1 cellular context compared by ENCODE assay signal in the genomic region with DNA sequence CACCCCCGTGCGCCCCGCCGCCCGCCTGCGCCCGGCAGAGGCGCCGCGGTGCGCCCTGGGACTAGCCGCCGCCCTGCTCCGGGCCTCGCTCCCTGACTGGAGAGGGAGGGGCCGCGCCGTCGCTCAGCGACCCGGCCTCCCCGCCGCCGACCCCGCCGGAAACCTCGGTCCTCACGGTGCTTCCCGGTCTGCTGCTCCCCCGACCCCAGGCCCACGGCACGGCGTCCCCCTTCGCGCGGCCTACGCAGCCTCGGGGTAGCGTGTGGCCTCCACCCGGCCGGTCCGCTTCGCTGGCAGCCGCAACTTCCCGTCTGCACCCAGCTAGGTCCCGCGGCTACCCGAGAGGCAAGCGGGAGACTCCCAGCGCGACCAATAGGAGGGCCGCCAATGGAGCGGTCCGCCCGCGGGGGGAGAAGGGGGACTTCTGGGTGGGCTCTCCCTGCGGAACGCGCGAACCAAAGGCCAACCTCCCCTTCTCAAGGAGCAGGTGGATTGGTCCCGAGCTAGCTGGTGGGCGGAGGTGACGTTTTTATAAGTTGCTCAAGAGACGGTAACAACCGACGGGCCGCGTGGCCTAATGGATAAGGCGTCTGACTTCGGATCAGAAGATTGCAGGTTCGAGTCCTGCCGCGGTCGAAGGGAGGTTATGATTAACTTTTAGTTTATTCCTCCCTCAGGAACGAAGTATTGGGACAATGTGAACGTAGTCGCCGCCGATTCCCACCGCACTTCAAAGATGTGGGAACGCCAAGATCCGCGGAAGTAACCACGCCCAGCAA.
TF ChIP-seq lines count a peak whose summit lies in the region.

A gene (minus strand): TSS at position 315 of the 779 bp plus-strand sequence. CDS start 1,070 bp downstream, outside the sequence.

TF ChIP-seq in HepG2, 621 proteins besides CTCF, POLR2A, EP300 and RAD21 (continued from another document and continues in another):
- TF ChIP-seq, protein P1, sequence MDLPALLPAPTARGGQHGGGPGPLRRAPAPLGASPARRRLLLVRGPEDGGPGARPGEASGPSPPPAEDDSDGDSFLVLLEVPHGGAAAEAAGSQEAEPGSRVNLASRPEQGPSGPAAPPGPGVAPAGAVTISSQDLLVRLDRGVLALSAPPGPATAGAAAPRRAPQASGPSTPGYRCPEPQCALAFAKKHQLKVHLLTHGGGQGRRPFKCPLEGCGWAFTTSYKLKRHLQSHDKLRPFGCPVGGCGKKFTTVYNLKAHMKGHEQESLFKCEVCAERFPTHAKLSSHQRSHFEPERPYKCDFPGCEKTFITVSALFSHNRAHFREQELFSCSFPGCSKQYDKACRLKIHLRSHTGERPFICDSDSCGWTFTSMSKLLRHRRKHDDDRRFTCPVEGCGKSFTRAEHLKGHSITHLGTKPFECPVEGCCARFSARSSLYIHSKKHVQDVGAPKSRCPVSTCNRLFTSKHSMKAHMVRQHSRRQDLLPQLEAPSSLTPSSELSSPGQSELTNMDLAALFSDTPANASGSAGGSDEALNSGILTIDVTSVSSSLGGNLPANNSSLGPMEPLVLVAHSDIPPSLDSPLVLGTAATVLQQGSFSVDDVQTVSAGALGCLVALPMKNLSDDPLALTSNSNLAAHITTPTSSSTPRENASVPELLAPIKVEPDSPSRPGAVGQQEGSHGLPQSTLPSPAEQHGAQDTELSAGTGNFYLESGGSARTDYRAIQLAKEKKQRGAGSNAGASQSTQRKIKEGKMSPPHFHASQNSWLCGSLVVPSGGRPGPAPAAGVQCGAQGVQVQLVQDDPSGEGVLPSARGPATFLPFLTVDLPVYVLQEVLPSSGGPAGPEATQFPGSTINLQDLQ (CRISPR knock-in tag; IDR thresholded peaks at IDR 0.05): no peak; the same call in 1 of the 2 replicates
- TF ChIP-seq, protein P2, sequence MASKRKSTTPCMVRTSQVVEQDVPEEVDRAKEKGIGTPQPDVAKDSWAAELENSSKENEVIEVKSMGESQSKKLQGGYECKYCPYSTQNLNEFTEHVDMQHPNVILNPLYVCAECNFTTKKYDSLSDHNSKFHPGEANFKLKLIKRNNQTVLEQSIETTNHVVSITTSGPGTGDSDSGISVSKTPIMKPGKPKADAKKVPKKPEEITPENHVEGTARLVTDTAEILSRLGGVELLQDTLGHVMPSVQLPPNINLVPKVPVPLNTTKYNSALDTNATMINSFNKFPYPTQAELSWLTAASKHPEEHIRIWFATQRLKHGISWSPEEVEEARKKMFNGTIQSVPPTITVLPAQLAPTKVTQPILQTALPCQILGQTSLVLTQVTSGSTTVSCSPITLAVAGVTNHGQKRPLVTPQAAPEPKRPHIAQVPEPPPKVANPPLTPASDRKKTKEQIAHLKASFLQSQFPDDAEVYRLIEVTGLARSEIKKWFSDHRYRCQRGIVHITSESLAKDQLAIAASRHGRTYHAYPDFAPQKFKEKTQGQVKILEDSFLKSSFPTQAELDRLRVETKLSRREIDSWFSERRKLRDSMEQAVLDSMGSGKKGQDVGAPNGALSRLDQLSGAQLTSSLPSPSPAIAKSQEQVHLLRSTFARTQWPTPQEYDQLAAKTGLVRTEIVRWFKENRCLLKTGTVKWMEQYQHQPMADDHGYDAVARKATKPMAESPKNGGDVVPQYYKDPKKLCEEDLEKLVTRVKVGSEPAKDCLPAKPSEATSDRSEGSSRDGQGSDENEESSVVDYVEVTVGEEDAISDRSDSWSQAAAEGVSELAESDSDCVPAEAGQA (IDR thresholded peaks at IDR 0.05; ENCODE audit: low read depth): 0 out of 2 replicates have a peak, but pooled peaks have one; percentile 43
- TF ChIP-seq, protein P2 (CRISPR knock-in tag; IDR thresholded peaks at IDR 0.05; ENCODE audit: borderline replicate concordance): no peak; the same call in 1 of the 2 replicates
- TF ChIP-seq, protein P3, sequence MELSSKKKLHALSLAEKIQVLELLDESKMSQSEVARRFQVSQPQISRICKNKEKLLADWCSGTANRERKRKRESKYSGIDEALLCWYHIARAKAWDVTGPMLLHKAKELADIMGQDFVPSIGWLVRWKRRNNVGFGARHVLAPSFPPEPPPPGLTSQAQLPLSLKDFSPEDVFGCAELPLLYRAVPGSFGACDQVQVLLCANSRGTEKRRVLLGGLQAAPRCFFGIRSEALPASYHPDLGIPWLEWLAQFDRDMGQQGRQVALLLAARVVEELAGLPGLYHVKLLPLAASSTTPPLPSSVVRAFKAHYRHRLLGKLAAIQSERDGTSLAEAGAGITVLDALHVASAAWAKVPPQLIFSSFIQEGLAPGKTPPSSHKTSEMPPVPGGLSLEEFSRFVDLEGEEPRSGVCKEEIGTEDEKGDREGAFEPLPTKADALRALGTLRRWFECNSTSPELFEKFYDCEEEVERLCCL (CRISPR knock-in tag; IDR thresholded peaks at IDR 0.05; ENCODE audit: borderline replicate concordance): no peak
- peak; percentile 64; the same call in 1 of the 2 replicates for TF ChIP-seq ZNF317 (CRISPR knock-in tag; IDR thresholded peaks at IDR 0.05)
- TF ChIP-seq CAMTA2 (CRISPR knock-in tag; IDR thresholded peaks at IDR 0.05; ENCODE audit: borderline replicate concordance): peak; percentile 82; the same call in 1 of the 2 replicates
- TF ChIP-seq SUZ12 (IDR thresholded peaks at IDR 0.05; ENCODE audit: low read depth, low read length): no peak
- TF ChIP-seq KDM1A (CRISPR knock-in tag; IDR thresholded peaks at IDR 0.05): peak; percentile 42; the same call in 1 of the 2 replicates
- TF ChIP-seq, protein P4, sequence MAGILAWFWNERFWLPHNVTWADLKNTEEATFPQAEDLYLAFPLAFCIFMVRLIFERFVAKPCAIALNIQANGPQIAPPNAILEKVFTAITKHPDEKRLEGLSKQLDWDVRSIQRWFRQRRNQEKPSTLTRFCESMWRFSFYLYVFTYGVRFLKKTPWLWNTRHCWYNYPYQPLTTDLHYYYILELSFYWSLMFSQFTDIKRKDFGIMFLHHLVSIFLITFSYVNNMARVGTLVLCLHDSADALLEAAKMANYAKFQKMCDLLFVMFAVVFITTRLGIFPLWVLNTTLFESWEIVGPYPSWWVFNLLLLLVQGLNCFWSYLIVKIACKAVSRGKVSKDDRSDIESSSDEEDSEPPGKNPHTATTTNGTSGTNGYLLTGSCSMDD (CRISPR knock-in tag; IDR thresholded peaks at IDR 0.05): 0 out of 2 replicates have a peak, but pooled peaks have one; percentile 56
- TF ChIP-seq, protein P5, sequence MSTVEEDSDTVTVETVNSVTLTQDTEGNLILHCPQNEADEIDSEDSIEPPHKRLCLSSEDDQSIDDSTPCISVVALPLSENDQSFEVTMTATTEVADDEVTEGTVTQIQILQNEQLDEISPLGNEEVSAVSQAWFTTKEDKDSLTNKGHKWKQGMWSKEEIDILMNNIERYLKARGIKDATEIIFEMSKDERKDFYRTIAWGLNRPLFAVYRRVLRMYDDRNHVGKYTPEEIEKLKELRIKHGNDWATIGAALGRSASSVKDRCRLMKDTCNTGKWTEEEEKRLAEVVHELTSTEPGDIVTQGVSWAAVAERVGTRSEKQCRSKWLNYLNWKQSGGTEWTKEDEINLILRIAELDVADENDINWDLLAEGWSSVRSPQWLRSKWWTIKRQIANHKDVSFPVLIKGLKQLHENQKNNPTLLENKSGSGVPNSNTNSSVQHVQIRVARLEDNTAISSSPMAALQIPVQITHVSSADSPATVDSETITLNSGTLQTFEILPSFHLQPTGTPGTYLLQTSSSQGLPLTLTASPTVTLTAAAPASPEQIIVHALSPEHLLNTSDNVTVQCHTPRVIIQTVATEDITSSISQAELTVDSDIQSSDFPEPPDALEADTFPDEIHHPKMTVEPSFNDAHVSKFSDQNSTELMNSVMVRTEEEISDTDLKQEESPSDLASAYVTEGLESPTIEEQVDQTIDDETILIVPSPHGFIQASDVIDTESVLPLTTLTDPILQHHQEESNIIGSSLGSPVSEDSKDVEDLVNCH (CRISPR knock-in tag; IDR thresholded peaks at IDR 0.05): no peak
- TF ChIP-seq, protein P6, sequence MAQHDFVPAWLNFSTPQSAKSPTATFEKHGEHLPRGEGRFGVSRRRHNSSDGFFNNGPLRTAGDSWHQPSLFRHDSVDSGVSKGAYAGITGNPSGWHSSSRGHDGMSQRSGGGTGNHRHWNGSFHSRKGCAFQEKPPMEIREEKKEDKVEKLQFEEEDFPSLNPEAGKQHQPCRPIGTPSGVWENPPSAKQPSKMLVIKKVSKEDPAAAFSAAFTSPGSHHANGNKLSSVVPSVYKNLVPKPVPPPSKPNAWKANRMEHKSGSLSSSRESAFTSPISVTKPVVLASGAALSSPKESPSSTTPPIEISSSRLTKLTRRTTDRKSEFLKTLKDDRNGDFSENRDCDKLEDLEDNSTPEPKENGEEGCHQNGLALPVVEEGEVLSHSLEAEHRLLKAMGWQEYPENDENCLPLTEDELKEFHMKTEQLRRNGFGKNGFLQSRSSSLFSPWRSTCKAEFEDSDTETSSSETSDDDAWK (CRISPR knock-in tag; IDR thresholded peaks at IDR 0.05): no peak
- peak; percentile 87 for TF ChIP-seq BRD4 (CRISPR knock-in tag; IDR thresholded peaks at IDR 0.05)
- peak; percentile 65; the same call in 1 of the 2 replicates for TF ChIP-seq FOXA3 (CRISPR knock-in tag; IDR thresholded peaks at IDR 0.05)
- no peak for TF ChIP-seq LCORL (IDR thresholded peaks at IDR 0.05)
- peak; percentile 48; the same call in 1 of the 2 replicates for TF ChIP-seq LCORL (CRISPR knock-in tag; IDR thresholded peaks at IDR 0.05)
- TF ChIP-seq, protein P7, sequence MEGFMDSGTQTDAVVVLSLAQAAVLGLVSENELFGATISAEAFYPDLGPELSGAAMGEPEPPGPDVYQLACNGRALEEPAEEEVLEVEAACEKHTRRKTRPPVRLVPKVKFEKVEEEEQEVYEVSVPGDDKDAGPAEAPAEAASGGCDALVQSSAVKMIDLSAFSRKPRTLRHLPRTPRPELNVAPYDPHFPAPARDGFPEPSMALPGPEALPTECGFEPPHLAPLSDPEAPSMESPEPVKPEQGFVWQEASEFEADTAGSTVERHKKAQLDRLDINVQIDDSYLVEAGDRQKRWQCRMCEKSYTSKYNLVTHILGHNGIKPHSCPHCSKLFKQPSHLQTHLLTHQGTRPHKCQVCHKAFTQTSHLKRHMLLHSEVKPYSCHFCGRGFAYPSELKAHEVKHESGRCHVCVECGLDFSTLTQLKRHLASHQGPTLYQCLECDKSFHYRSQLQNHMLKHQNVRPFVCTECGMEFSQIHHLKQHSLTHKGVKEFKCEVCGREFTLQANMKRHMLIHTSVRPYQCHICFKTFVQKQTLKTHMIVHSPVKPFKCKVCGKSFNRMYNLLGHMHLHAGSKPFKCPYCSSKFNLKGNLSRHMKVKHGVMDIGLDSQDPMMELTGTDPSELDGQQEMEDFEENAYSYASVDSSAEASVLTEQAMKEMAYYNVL (CRISPR knock-in tag; IDR thresholded peaks at IDR 0.05; ENCODE audit: borderline replicate concordance): peak; percentile 88; the same call in 1 of the 2 replicates
- TF ChIP-seq, protein P8, sequence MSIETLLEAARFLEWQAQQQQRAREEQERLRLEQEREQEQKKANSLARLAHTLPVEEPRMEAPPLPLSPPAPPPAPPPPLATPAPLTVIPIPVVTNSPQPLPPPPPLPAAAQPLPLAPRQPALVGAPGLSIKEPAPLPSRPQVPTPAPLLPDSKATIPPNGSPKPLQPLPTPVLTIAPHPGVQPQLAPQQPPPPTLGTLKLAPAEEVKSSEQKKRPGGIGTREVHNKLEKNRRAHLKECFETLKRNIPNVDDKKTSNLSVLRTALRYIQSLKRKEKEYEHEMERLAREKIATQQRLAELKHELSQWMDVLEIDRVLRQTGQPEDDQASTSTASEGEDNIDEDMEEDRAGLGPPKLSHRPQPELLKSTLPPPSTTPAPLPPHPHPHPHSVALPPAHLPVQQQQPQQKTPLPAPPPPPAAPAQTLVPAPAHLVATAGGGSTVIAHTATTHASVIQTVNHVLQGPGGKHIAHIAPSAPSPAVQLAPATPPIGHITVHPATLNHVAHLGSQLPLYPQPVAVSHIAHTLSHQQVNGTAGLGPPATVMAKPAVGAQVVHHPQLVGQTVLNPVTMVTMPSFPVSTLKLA (IDR thresholded peaks at IDR 0.05): 0 out of 2 replicates have a peak, but pooled peaks have one; percentile 4
- TF ChIP-seq, protein P9, sequence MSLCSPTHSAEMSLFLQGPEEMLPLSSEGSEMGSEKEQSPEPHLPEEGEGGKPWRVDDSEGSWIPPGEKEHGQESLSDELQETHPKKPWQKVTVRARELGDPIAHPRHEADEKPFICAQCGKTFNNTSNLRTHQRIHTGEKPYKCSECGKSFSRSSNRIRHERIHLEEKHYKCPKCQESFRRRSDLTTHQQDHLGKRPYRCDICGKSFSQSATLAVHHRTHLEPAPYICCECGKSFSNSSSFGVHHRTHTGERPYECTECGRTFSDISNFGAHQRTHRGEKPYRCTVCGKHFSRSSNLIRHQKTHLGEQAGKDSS (CRISPR knock-in tag; IDR thresholded peaks at IDR 0.05; ENCODE audit: borderline replicate concordance, low read depth): peak; percentile 54; the same call in 1 of the 2 replicates
- TF ChIP-seq, protein P10, sequence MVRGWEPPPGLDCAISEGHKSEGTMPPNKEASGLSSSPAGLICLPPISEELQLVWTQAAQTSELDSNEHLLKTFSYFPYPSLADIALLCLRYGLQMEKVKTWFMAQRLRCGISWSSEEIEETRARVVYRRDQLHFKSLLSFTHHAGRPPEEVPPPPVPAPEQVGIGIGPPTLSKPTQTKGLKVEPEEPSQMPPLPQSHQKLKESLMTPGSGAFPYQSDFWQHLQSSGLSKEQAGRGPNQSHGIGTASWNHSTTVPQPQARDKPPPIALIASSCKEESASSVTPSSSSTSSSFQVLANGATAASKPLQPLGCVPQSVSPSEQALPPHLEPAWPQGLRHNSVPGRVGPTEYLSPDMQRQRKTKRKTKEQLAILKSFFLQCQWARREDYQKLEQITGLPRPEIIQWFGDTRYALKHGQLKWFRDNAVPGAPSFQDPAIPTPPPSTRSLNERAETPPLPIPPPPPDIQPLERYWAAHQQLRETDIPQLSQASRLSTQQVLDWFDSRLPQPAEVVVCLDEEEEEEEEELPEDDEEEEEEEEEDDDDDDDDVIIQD (CRISPR knock-in tag; IDR thresholded peaks at IDR 0.05; ENCODE audit: low read depth): peak; percentile 60
- peak; percentile 90; the same call in 1 of the 2 replicates for TF ChIP-seq ZSCAN29 (CRISPR knock-in tag; conservative IDR thresholded peaks at IDR 0.05)
- TF ChIP-seq ZNF776 (CRISPR knock-in tag; IDR thresholded peaks at IDR 0.05): no peak; the same call in 1 of the 2 replicates
- TF ChIP-seq, protein P11, sequence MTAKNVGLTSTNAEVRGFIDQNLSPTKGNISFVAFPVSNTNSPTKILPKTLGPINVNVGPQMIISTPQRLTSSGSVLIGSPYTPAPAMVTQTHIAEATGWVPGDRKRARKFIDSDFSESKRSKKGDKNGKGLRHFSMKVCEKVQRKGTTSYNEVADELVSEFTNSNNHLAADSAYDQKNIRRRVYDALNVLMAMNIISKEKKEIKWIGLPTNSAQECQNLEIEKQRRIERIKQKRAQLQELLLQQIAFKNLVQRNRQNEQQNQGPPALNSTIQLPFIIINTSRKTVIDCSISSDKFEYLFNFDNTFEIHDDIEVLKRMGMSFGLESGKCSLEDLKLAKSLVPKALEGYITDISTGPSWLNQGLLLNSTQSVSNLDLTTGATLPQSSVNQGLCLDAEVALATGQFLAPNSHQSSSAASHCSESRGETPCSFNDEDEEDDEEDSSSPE (CRISPR knock-in tag; IDR thresholded peaks at IDR 0.05): peak; percentile 92
- TF ChIP-seq CCDC6 (CRISPR knock-in tag; IDR thresholded peaks at IDR 0.05): peak; percentile 67
